Comparison of ENCODE assay signal across 8 cellular contexts in the genomic region with DNA sequence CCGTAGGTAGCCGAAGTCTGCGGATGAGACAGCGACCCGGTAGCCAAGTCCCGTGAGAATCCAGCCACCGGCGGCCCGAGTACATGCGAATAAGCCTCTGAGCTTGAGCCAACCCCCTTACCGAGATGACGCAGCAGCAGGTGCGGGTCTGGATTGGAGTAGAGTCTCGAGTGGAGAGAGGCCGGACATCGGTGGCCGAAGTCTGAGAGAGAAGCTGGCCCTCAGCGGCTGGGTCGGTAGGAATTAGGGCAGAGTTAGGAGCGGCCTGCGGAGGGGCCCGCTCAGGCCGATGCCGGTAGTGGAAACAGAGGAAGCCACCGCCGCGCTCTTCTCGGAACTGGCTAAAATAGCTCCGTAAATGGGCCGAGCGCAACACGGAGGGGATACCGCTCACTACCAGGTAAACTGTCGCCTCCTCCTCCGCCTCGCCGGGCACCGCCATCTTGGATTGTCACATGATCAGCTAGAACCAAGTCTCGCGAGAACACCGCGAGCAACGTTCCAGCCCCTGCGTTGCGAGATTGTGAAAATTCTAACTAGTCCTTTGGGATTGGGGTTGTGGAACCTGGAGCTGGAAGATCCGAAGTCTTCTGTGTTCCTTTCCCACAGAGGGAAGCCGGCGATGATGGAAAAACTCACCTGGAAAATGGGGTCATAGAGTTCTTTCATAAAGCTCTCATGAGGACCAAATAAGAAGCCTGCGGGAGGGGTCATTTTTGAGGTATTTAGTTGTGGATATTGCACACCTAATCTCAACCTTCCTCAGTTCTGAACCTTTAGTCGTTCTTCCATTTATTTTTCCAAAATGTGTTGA. TPM values are rescaled to one million over a fixed set of nuclear protein-coding genes. Genes with fewer than 3 reads are reported as not detected.
DNase-seq lines count a peak whose midpoint lies in the region; ATAC-seq, FAIRE-seq and TF ChIP-seq lines count a peak whose summit lies in the region.

A gene with protein sequence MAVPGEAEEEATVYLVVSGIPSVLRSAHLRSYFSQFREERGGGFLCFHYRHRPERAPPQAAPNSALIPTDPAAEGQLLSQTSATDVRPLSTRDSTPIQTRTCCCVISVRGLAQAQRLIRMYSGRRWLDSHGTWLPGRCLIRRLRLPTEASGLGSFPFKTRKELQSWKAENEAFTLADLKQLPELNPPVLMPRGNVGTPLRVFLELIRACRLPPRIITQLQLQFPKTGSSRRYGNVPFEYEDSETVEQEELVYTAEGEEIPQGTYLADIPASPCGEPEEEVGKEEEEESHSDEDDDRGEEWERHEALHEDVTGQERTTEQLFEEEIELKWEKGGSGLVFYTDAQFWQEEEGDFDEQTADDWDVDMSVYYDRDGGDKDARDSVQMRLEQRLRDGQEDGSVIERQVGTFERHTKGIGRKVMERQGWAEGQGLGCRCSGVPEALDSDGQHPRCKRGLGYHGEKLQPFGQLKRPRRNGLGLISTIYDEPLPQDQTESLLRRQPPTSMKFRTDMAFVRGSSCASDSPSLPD (minus strand): TSS at position 467 of the 814 bp plus-strand sequence. CDS start 25 bp downstream, at position 442.

- peak within 1 kb of the TSS; percentile 88 for H3K4me2 ChIP-seq in skeletal muscle satellite cell (ENCODE audit: low read length)

- FAIRE-seq in GM12892 (lab: Jason Lieb, UNC) (peak; percentile 84), bronchial epithelial cell (lab: Jason Lieb, UNC) (no peak)

- no peak for TF ChIP-seq CTCF in WTC11 (IDR thresholded peaks at IDR 0.05)
- TF ChIP-seq CTCF in bronchial epithelial cell (IDR thresholded peaks at IDR 0.05; ENCODE audit: insufficient read depth, low read length, severe bottlenecking): no peak

- no peaks in the 10 kb centered on the region for H3K27me3 ChIP-seq in bronchial epithelial cell (ENCODE audit: control insufficient read depth, insufficient read depth, low read length)
- H3K27me3 ChIP-seq in iPS-20b (ENCODE audit: insufficient read depth, low read length): no peaks in the 10 kb centered on the region
- H3K27me3 ChIP-seq in skeletal muscle satellite cell (ENCODE audit: control insufficient read depth, insufficient read depth, low read length): no peaks in the 10 kb centered on the region

- POLR2A ChIA-PET in WTC11 (lab: Charles Lee): interaction anchor here (0.5 to 1.8 kb wide), 6 partner anchors 10 to 668 kb away, joined by 3 to 15 read pairs (median 3); partner anchors contain the start of genes GPN2 and NUDC

- H3K9ac ChIP-seq in iPS-20b (ENCODE audit: low read depth, low read length) (peak within 1 kb of the TSS; percentile 96), skeletal muscle satellite cell (ENCODE audit: low read depth, low read length) (peak within 1 kb of the TSS; percentile 97)

- H3K4me1 Mint-ChIP-seq in WTC11: peaks cover 11% of the 10 kb centered on the region

- peak; percentile 80 for DNase-seq in GM12892 (ENCODE audit: insufficient read length)
- peak; percentile 75 for DNase-seq in NCI-H2196 treated with DMSO at 0.1 percent for 48 hours (lab: John Stamatoyannopoulos, UW; ENCODE audit: unreplicated experiment)
- peak; percentile 94 for DNase-seq in WTC11 (ENCODE audit: low spot score)
- peak; percentile 81 for DNase-seq in bronchial epithelial cell (ENCODE audit: low read depth)

- no peaks in the 10 kb centered on the region for H3K9me3 Mint-ChIP-seq in WTC11

- peaks cover 10% of the 10 kb centered on the region for H3K36me3 Mint-ChIP-seq in WTC11

- H3K4me3 ChIP-seq in bronchial epithelial cell (ENCODE audit: low read depth, low read length): peak within 1 kb of the TSS; percentile 67
- peak within 1 kb of the TSS; percentile 93 for H3K4me3 ChIP-seq in iPS-20b (ENCODE audit: low read length)
- H3K4me3 ChIP-seq in skeletal muscle satellite cell (ENCODE audit: low read length): peak within 1 kb of the TSS; percentile 88

- H3K9me3 ChIP-seq in iPS-20b (ENCODE audit: insufficient read depth, low read depth, low read length) (no peaks in the 10 kb centered on the region), skeletal muscle satellite cell (replicated peaks; ENCODE audit: low read length) (no peaks in the 10 kb centered on the region)

- H3K27ac Mint-ChIP-seq in WTC11: peak within 1 kb of the TSS; percentile 98

- H3K36me3 ChIP-seq in bronchial epithelial cell (ENCODE audit: control insufficient read depth, insufficient read depth, low read length) (peaks cover 4% of the 10 kb centered on the region), iPS-20b (ENCODE audit: insufficient read depth, low read depth, low read length) (peaks cover 17% of the 10 kb centered on the region), skeletal muscle satellite cell (ENCODE audit: insufficient read depth, low read length) (peaks cover 17% of the 10 kb centered on the region)

- H3K27me3 Mint-ChIP-seq in WTC11 (ENCODE audit: low read depth): no peaks in the 10 kb centered on the region; the same call in 1 of the 2 replicates

- CTCF ChIA-PET in WTC11 (lab: Charles Lee): interaction anchor here (0.7 to 2.9 kb wide), 7 partner anchors 10 to 197 kb away, joined by 3 to 11 read pairs (median 3); partner anchors contain the start of genes GPN2 and NR0B2

- H3K4me1 ChIP-seq in iPS-20b (ENCODE audit: insufficient read depth, low read length): peaks cover 6% of the 10 kb centered on the region
- peaks cover 11% of the 10 kb centered on the region for H3K4me1 ChIP-seq in skeletal muscle satellite cell (ENCODE audit: control insufficient read depth, insufficient read depth, low read length)

- peak; percentile 92 for TF ChIP-seq POLR2A in GM12892 (IDR thresholded peaks at IDR 0.05; ENCODE audit: low read depth, low read length)

- ATAC-seq in HG03135 (IDR thresholded peaks at IDR 0.05; ENCODE audit: unreplicated experiment) (peak; percentile 69), WTC11 (peak; percentile 92), HG02884 (IDR thresholded peaks at IDR 0.05; ENCODE audit: unreplicated experiment) (no peak)

- peak within 1 kb of the TSS; percentile 95 for H3K4me3 Mint-ChIP-seq in WTC11

- peak within 1 kb of the TSS; percentile 74 for H3K27ac ChIP-seq in iPS-20b (ENCODE audit: low read length)

TF ChIP-seq in WTC11, 78 proteins besides CTCF, POLR2A, EP300 and RAD21 (continues in another document):
- TF ChIP-seq ZNF232 (CRISPR knock-in tag; IDR thresholded peaks at IDR 0.05) (peak; percentile 84; the same call in 1 of the 2 replicates), E2F4 (CRISPR knock-in tag; IDR thresholded peaks at IDR 0.05; ENCODE audit: borderline replicate concordance, low read depth) (no peak), ZMAT4 (CRISPR knock-in tag; IDR thresholded peaks at IDR 0.05) (no peak), SMAD4 (CRISPR knock-in tag; IDR thresholded peaks at IDR 0.05) (no peak), TEAD4 (CRISPR knock-in tag; IDR thresholded peaks at IDR 0.05) (no peak), USF1 (CRISPR knock-in tag; IDR thresholded peaks at IDR 0.05) (peak; percentile 99), ZNF416 (CRISPR knock-in tag; IDR thresholded peaks at IDR 0.05) (peak; percentile 78; the same call in 1 of the 2 replicates)
- TF ChIP-seq, protein P1, sequence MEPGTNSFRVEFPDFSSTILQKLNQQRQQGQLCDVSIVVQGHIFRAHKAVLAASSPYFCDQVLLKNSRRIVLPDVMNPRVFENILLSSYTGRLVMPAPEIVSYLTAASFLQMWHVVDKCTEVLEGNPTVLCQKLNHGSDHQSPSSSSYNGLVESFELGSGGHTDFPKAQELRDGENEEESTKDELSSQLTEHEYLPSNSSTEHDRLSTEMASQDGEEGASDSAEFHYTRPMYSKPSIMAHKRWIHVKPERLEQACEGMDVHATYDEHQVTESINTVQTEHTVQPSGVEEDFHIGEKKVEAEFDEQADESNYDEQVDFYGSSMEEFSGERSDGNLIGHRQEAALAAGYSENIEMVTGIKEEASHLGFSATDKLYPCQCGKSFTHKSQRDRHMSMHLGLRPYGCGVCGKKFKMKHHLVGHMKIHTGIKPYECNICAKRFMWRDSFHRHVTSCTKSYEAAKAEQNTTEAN (CRISPR knock-in tag; IDR thresholded peaks at IDR 0.05): peak; percentile 86

RNA-seq across cellular contexts. Expression of the gene that starts here (rescaled TPM):
- polyA plus RNA-seq in GM12892 (2012; ENCODE audit: missing spikeins): 6.0 TPM
- total RNA-seq in WTC11 (2021) (16.1 to 19.2 TPM (median 16.3 TPM) in 3 replicates), bronchial epithelial cell (7.6 and 11.8 TPM in 2 replicates)
- 5.3 and 5.7 TPM in 2 replicates for total RNA-seq in skeletal muscle satellite cell (2012; rRNA removed)
